ENCODE assay signal across 9 cellular contexts in genomic region chr18:21117385-21118135, GRCh38. TPM values are rescaled to one million over a fixed set of nuclear protein-coding genes. Genes with fewer than 3 reads are reported as not detected.
A peak's percentile ranks its signal among the peaks of the same experiment; 100 is the strongest.
DNase-seq lines count a peak whose midpoint lies in the region; ATAC-seq, FAIRE-seq and TF ChIP-seq lines count a peak whose summit lies in the region.
"Had no signal": no experiment of that assay in that cellular context is flagged by ENCODE, and none has a peak within 500 bp of the region (broad histone marks: within the 10 kb centered on the region; RNA-seq: fewer than 3 reads in every experiment).

No MANE protein-coding gene starts in this region.

- ATAC-seq in gastroesophageal sphincter (peak; percentile 88), gastrocnemius medialis (peak; percentile 50 to 51)
- ATAC-seq in activated naive CD8-positive, alpha-beta T cell treated with anti-CD3 and anti-CD28 coated beads, Interleukin-2, amount 50 U/mL, for 24 hours = no peak
- ATAC-seq in activated T-cell treated with anti-CD3 and anti-CD28 coated beads, Interleukin-2, amount 50 U/mL, for 72 hours (replicated peaks in 1 of 2) = no peak

- WGBS in SK-N-SH (ENCODE audit: low lambda C conversion rate) = 33% methylated on average over 5 of the region's 5 CpGs
- WGBS in gastroesophageal sphincter (ENCODE audit: low coverage in 1 of 2), 2 donors = 35 to 45% methylated on average over 4 to 5 of the region's 5 CpGs

- H3K9me3 Mint-ChIP-seq in activated naive CD8-positive, alpha-beta T cell treated with anti-CD3 and anti-CD28 coated beads, Interleukin-2, amount 50 U/mL, for 24 hours = no peaks in the 10 kb centered on the region
- no peaks in the 10 kb centered on the region for H3K9me3 Mint-ChIP-seq in activated T-cell treated with anti-CD3 and anti-CD28 coated beads, Interleukin-2, amount 50 U/mL, for 72 hours

- no peaks in the 10 kb centered on the region for H3K9me3 ChIP-seq in SK-N-SH
- no peaks in the 10 kb centered on the region for H3K9me3 ChIP-seq in gastroesophageal sphincter
- H3K9me3 ChIP-seq in gastrocnemius medialis = no peaks in the 10 kb centered on the region
- H3K9me3 ChIP-seq: ovary had no signal

- H3F3A ChIP-seq in SK-N-SH (replicated peaks; ENCODE audit: insufficient read depth) = peaks cover 38% of the 10 kb centered on the region

- H3K27me3 ChIP-seq in SK-N-SH (ENCODE audit: insufficient read depth) (no peaks in the 10 kb centered on the region), gastroesophageal sphincter (no peaks in the 10 kb centered on the region), gastrocnemius medialis (no peaks in the 10 kb centered on the region)
- H3K27me3 ChIP-seq: ovary had no signal

- no peaks in the 10 kb centered on the region for H3K27me3 Mint-ChIP-seq in activated naive CD8-positive, alpha-beta T cell treated with anti-CD3 and anti-CD28 coated beads, Interleukin-2, amount 50 U/mL, for 24 hours
- no peaks in the 10 kb centered on the region for H3K27me3 Mint-ChIP-seq in activated T-cell treated with anti-CD3 and anti-CD28 coated beads, Interleukin-2, amount 50 U/mL, for 72 hours (ENCODE audit: low read depth)

- H3K4me3 Mint-ChIP-seq in activated naive CD8-positive, alpha-beta T cell treated with anti-CD3 and anti-CD28 coated beads, Interleukin-2, amount 50 U/mL, for 24 hours = no peak overlapping the region
- H3K4me3 Mint-ChIP-seq in activated T-cell treated with anti-CD3 and anti-CD28 coated beads, Interleukin-2, amount 50 U/mL, for 72 hours = no peak overlapping the region

- H3K27ac ChIP-seq in SK-N-SH (ENCODE audit: low read depth in 2 of 2, low read length in 1 of 2) (peak overlapping the region; percentile 74 to 86), gastroesophageal sphincter (peak overlapping the region; percentile 67 to 80 (median 70)), gastrocnemius medialis (peak overlapping the region; percentile 36 to 60 (median 46))
- H3K27ac ChIP-seq: ovary had no signal

- H3K4me1 ChIP-seq in SK-N-SH (ENCODE audit: control insufficient read depth in 1 of 2, insufficient read depth in 2 of 2, low read depth in 1 of 2, low read length in 1 of 2) (peaks cover 0 to 16% of the 10 kb centered on the region in 2 experiments), gastroesophageal sphincter (peaks cover 9 to 24% (median 10%) of the 10 kb centered on the region in 3 donors), gastrocnemius medialis (peaks cover 4 to 5% of the 10 kb centered on the region in 2 donors)

- FAIRE-seq in GM12891 (lab: Jason Lieb, UNC) = no peak

- TF ChIP-seq EP300 in SK-N-SH (IDR thresholded peaks at IDR 0.05; ENCODE audit: borderline replicate concordance in 1 of 2, low read depth in 1 of 2, low read length in 1 of 2) (peak in 1 of 2 experiments; percentile 69; a peak in 1 of 4 replicates), gastroesophageal sphincter (IDR thresholded peaks at IDR 0.05) (no peak)

- H3K4me3 ChIP-seq in SK-N-SH (ENCODE audit: low read depth in 2 of 2, low read length in 1 of 2) (peak overlapping the region in 1 of 2 experiments; percentile 3; a peak in 2 of 4 replicates), gastroesophageal sphincter (no peak overlapping the region), gastrocnemius medialis (no peak overlapping the region)
- H3K4me3 ChIP-seq: ovary had no signal

- H3K36me3 ChIP-seq in SK-N-SH (replicated peaks in 1 of 2; ENCODE audit: control insufficient read depth in 1 of 2, insufficient read depth in 2 of 2, low read length in 1 of 2) (no peaks in the 10 kb centered on the region), gastroesophageal sphincter (no peaks in the 10 kb centered on the region), gastrocnemius medialis (no peaks in the 10 kb centered on the region)
- H3K36me3 ChIP-seq: ovary had no signal

- in situ Hi-C loops in gastrocnemius medialis (cut with MboI; ENCODE audit: low sequenced_read_pairs in 4 of 4) = loop anchor here in 1 of 4 donors (10.0 kb wide), 1 partner anchor 113 kb away; no protein-coding TSS in a partner anchor

- peak overlapping the region; percentile 33; the same call in 1 of the 2 replicates for H3K9ac ChIP-seq in SK-N-SH

- H4K20me1 ChIP-seq in SK-N-SH (ENCODE audit: insufficient read depth) = no peaks in the 10 kb centered on the region

- TF ChIP-seq POLR2A in gastroesophageal sphincter (IDR thresholded peaks at IDR 0.05) (no peak), gastrocnemius medialis (IDR thresholded peaks at IDR 0.05) (peak in 1 of 2 donors; percentile 27), GM12891 (IDR thresholded peaks at IDR 0.05; ENCODE audit: low read depth, low read length) (no peak)

- CTCF ChIA-PET in SK-N-SH (lab: Yijun Ruan, JAX) = interaction anchor here (0.6 kb wide), 1 partner anchor 62 kb away, joined by 3 read pairs; no protein-coding TSS in a partner anchor

- intact Hi-C loops in gastrocnemius medialis (cut with DNase I; ENCODE audit: low total_unique reads) = loop anchor here (10.0 kb wide), 1 partner anchor 717 kb away; no protein-coding TSS in a partner anchor

- no peaks in the 10 kb centered on the region for H3K79me2 ChIP-seq in SK-N-SH (ENCODE audit: insufficient read depth)

- TF ChIP-seq CTCF in SK-N-SH (IDR thresholded peaks at IDR 0.05) (no peak), gastroesophageal sphincter (IDR thresholded peaks at IDR 0.05) (no peak), gastrocnemius medialis (IDR thresholded peaks at IDR 0.05 in 4 of 5, conservative IDR thresholded peaks at IDR 0.05 in 1 of 5) (no peak)

- H3K4me2 ChIP-seq in SK-N-SH = peak overlapping the region; percentile 53

- H3K9me2 ChIP-seq in SK-N-SH = no peaks in the 10 kb centered on the region

- H3K27ac Mint-ChIP-seq in activated naive CD8-positive, alpha-beta T cell treated with anti-CD3 and anti-CD28 coated beads, Interleukin-2, amount 50 U/mL, for 24 hours = no peak overlapping the region
- H3K27ac Mint-ChIP-seq in activated T-cell treated with anti-CD3 and anti-CD28 coated beads, Interleukin-2, amount 50 U/mL, for 72 hours = no peak overlapping the region

- no peaks in the 10 kb centered on the region for H3K36me3 Mint-ChIP-seq in activated naive CD8-positive, alpha-beta T cell treated with anti-CD3 and anti-CD28 coated beads, Interleukin-2, amount 50 U/mL, for 24 hours (ENCODE audit: low read depth)
- no peaks in the 10 kb centered on the region for H3K36me3 Mint-ChIP-seq in activated T-cell treated with anti-CD3 and anti-CD28 coated beads, Interleukin-2, amount 50 U/mL, for 72 hours (ENCODE audit: insufficient read depth in 2 of 2)

- no peak for TF ChIP-seq RAD21 in SK-N-SH (IDR thresholded peaks at IDR 0.05; ENCODE audit: low read length)

- peak; percentile 89 for DNase-seq in EL
- no peak for DNase-seq in SK-N-SH
- DNase-seq in gastrocnemius medialis = peak in 1 of 2 donors; percentile 25
- no peak for DNase-seq in NCI-H2227 treated with DMSO at 0.1 percent for 48 hours (lab: John Stamatoyannopoulos, UW)
- DNase-seq in activated naive CD8-positive, alpha-beta T cell treated with anti-CD3 and anti-CD28 coated beads, Interleukin-2, amount 50 U/mL, for 24 hours = no peak
- DNase-seq in GM12891 (ENCODE audit: insufficient read length, low spot score) = no peak
- no peak for DNase-seq in activated T-cell treated with anti-CD3 and anti-CD28 coated beads, Interleukin-2, amount 50 U/mL, for 72 hours
- DNase-seq: ovary had no signal

- POLR2A ChIA-PET in SK-N-SH (lab: Yijun Ruan, JAX) = no interaction called here

- H2AFZ ChIP-seq in SK-N-SH (ENCODE audit: low read depth) = peak overlapping the region; percentile 44

- H3K4me1 Mint-ChIP-seq in activated naive CD8-positive, alpha-beta T cell treated with anti-CD3 and anti-CD28 coated beads, Interleukin-2, amount 50 U/mL, for 24 hours = peaks cover 8% of the 10 kb centered on the region
- H3K4me1 Mint-ChIP-seq in activated T-cell treated with anti-CD3 and anti-CD28 coated beads, Interleukin-2, amount 50 U/mL, for 72 hours (ENCODE audit: low read depth) = no peaks in the 10 kb centered on the region

TF ChIP-seq in SK-N-SH, 30 proteins besides CTCF, POLR2A, EP300 and RAD21 (continues in another document):
- TF ChIP-seq MEF2A (IDR thresholded peaks at IDR 0.05; ENCODE audit: borderline replicate concordance, low read depth) (no peak), USF1 (IDR thresholded peaks at IDR 0.05; ENCODE audit: borderline replicate concordance, low read depth) (no peak), NRF1 (IDR thresholded peaks at IDR 0.05; ENCODE audit: low read depth, low read length) (no peak), FOXM1 (IDR thresholded peaks at IDR 0.05; ENCODE audit: low read depth) (no peak), YY1 (IDR thresholded peaks at IDR 0.05; ENCODE audit: low read depth) (no peak), TCF12 (IDR thresholded peaks at IDR 0.05) (peak; percentile 97)

TF ChIP-seq in GM12891, 5 proteins besides CTCF, POLR2A, EP300 and RAD21:
- TF ChIP-seq PAX5 (IDR thresholded peaks at IDR 0.05; ENCODE audit: insufficient read depth, low read length, severe bottlenecking) (no peak), POU2F2 (IDR thresholded peaks at IDR 0.05; ENCODE audit: low read depth, low read length) (no peak), SPI1 (IDR thresholded peaks at IDR 0.05; ENCODE audit: low read depth, low read length) (no peak), TAF1 (IDR thresholded peaks at IDR 0.05; ENCODE audit: low read depth, low read length) (no peak), POLR2AphosphoS5 (IDR thresholded peaks at IDR 0.05; ENCODE audit: low read depth, low read length) (no peak)

RNA-seq across cellular contexts. Expression of gene ROCK1, which starts 5.9 kb away (rescaled TPM):
- 4.9 and 6.7 TPM in 2 replicates for polyA plus RNA-seq in SK-N-SH (2012; rRNA removed)
- polyA plus RNA-seq in SK-N-SH (2012; cell fraction: cytosol; rRNA removed) = 6.7 and 9.7 TPM in 2 replicates
- polyA plus RNA-seq in SK-N-SH (2012; cell fraction: nucleus; rRNA removed) = 12.3 and 22.5 TPM in 2 replicates
- total RNA-seq in gastroesophageal sphincter = 100 to 1,000 TPM; 130 to 139 (median 133) TPM
- 10 to 100 TPM; 11.0 to 15.7 (median 12.7) TPM for total RNA-seq in gastrocnemius medialis
- 21.2 TPM for polyA plus RNA-seq in GM12891 (2012; ENCODE audit: low read depth, missing spikeins)
- total RNA-seq in activated T-cell treated with anti-CD3 and anti-CD28 coated beads, Interleukin-2, amount 50 U/mL, for 72 hours = 10 to 100 TPM; 62.5 to 67.5 TPM

Comparison
In these comparisons a context has a peak if more than half of its experiments do, and no peak if none do; other contexts are left out.
1. ATAC-seq: peak in gastroesophageal sphincter (single experiment) and gastrocnemius medialis (2 of 2); none in activated naive CD8-positive, alpha-beta T cell treated with anti-CD3 and anti-CD28 coated beads, Interleukin-2, amount 50 U/mL, for 24 hours (single experiment) and activated T-cell treated with anti-CD3 and anti-CD28 coated beads, Interleukin-2, amount 50 U/mL, for 72 hours (0 of 2).
2. Peak in every context shown above with its lines, with median percentiles within 50 percentile points of each other: H3K27ac ChIP-seq.